8 cellular contexts compared by ENCODE assay signal in genomic region chr3:174397848-174398247, GRCh38.
DNase-seq lines count a peak whose midpoint lies in the region; ATAC-seq and TF ChIP-seq lines count a peak whose summit lies in the region.

No MANE protein-coding gene starts in this region.

- POLR2A ChIA-PET in SK-N-SH (lab: Yijun Ruan, JAX) = no interaction called here

- H3K9me3 ChIP-seq in left ventricle myocardium inferior (replicated peaks) (no peaks in the 10 kb centered on the region), SK-N-SH (no peaks in the 10 kb centered on the region)

- intact Hi-C loops in left ventricle myocardium inferior (cut with micrococcal nuclease) = no loop called here
- intact Hi-C loops in Right ventricle myocardium inferior (cut with DNase I) = no loop called here

- H3K4me3 ChIP-seq in left ventricle myocardium inferior (no peak overlapping the region), SK-N-SH (ENCODE audit: low read depth in 2 of 2, low read length in 1 of 2) (no peak overlapping the region)

- CTCF ChIA-PET in SK-N-SH (lab: Yijun Ruan, JAX) = interaction anchor here (1.0 to 1.3 kb wide), 2 partner anchors 11 to 76 kb away, joined by 3 to 4 read pairs; no protein-coding TSS in a partner anchor

- H3K36me3 ChIP-seq in left ventricle myocardium inferior = no peaks in the 10 kb centered on the region
- H3K36me3 ChIP-seq in SK-N-SH (replicated peaks in 1 of 2; ENCODE audit: control insufficient read depth in 1 of 2, insufficient read depth in 2 of 2, low read length in 1 of 2) = no peaks in the 10 kb centered on the region

- H3K27ac ChIP-seq in left ventricle myocardium inferior (replicated peaks) (no peak overlapping the region), SK-N-SH (ENCODE audit: low read depth in 2 of 2, low read length in 1 of 2) (no peak overlapping the region)

- TF ChIP-seq EP300 in SK-N-SH (IDR thresholded peaks at IDR 0.05; ENCODE audit: borderline replicate concordance in 1 of 2, low read depth in 1 of 2, low read length in 1 of 2) = no peak

- no peaks in the 10 kb centered on the region for H3K79me2 ChIP-seq in SK-N-SH (ENCODE audit: insufficient read depth)

- ATAC-seq in Right ventricle myocardium inferior = no peak
- ATAC-seq in HG02610 (IDR thresholded peaks at IDR 0.05; ENCODE audit: unreplicated experiment) = no peak

- no peaks in the 10 kb centered on the region for H3F3A ChIP-seq in SK-N-SH (replicated peaks; ENCODE audit: insufficient read depth)

- peak; percentile 67 for TF ChIP-seq RAD21 in SK-N-SH (IDR thresholded peaks at IDR 0.05; ENCODE audit: low read length)

- H3K4me2 ChIP-seq in SK-N-SH = no peak overlapping the region

- no peak overlapping the region for H3K9ac ChIP-seq in SK-N-SH

- H3K4me1 ChIP-seq in left ventricle myocardium inferior (no peaks in the 10 kb centered on the region), SK-N-SH (ENCODE audit: control insufficient read depth in 1 of 2, insufficient read depth in 2 of 2, low read depth in 1 of 2, low read length in 1 of 2) (no peaks in the 10 kb centered on the region)

- H3K27me3 ChIP-seq in left ventricle myocardium inferior (ENCODE audit: low read depth) (no peaks in the 10 kb centered on the region), SK-N-SH (ENCODE audit: insufficient read depth) (no peaks in the 10 kb centered on the region)

- DNase-seq in left ventricle myocardium inferior = no peak
- no peak for DNase-seq in Right ventricle myocardium inferior (ENCODE audit: missing footprints)
- no peak for DNase-seq in SK-N-SH
- peak; percentile 7 for DNase-seq in glomerular endothelial cell (ENCODE audit: extremely low read depth, low read depth, low spot score)
- no peak for DNase-seq in A172 (ENCODE audit: low spot score)
- no peak for DNase-seq in NK-92 (lab: John Stamatoyannopoulos, UW; ENCODE audit: unreplicated experiment)
- DNase-seq in SHP77 treated with DMSO at 0.1 percent for 48 hours (lab: John Stamatoyannopoulos, UW) = no peak

- TF ChIP-seq CTCF in left ventricle myocardium inferior (IDR thresholded peaks at IDR 0.05; ENCODE audit: borderline replicate concordance) (peak; percentile 66), SK-N-SH (IDR thresholded peaks at IDR 0.05) (peak; percentile 55)

- H2AFZ ChIP-seq in SK-N-SH (ENCODE audit: low read depth) = no peak overlapping the region

- H3K9me2 ChIP-seq in SK-N-SH = no peaks in the 10 kb centered on the region

- H4K20me1 ChIP-seq in SK-N-SH (ENCODE audit: insufficient read depth) = no peaks in the 10 kb centered on the region

TF ChIP-seq in SK-N-SH, 30 proteins besides CTCF, POLR2A, EP300 and RAD21:
- peak; percentile 48 for TF ChIP-seq SMC3 (IDR thresholded peaks at IDR 0.05; ENCODE audit: low read depth, low read length)
- TF ChIP-seq TEAD4 (IDR thresholded peaks at IDR 0.05; ENCODE audit: borderline replicate concordance, insufficient read depth) = no peak
